10 cellular contexts compared by ENCODE assay signal in the genomic region with DNA sequence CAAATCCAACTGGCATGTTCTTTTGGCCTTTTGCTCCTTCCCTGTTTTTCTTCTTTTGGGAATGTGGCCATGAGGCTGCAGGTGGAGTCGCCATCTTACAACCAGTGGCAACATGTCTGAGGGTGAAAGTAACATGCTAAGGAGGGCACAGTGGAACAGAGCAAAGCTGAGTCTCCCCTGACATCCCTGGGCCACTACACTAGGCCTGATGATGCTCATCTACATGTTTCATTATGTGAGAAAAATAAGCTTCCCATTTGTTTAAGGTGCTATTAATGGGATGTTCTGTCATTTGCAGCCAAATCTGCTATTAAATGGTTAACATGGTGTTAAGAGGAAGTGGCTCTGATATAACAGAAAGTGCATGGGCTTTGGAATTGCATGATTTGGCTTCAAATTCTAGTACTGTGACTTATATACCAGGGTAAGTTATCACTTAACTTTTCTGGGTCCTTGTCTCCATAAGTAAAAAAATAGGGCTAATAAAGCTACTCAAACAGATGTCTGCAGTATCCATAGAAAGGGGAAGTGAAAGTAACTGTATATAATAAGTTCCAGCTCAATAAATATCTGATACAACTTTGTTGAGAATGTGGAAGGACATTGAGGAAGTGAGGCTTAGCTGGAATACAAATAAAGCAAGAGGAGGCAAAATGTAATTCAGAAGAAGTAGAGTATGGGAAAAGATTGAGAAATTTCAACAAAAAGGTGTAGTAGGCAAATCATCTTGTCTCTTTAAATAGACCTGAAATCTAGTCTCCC.
DNase-seq lines count a peak whose midpoint lies in the region; ATAC-seq and TF ChIP-seq lines count a peak whose summit lies in the region.
"Had no signal": no experiment of that assay in that cellular context is flagged by ENCODE, and none has a peak within 500 bp of the region (broad histone marks: within the 10 kb centered on the region; RNA-seq: fewer than 3 reads in every experiment).

No MANE protein-coding gene starts in this region.

- TF ChIP-seq EP300 in esophagus muscularis mucosa (IDR thresholded peaks at IDR 0.05) = no peak

- H3K4me1 Mint-ChIP-seq in activated naive CD8-positive, alpha-beta T cell treated with anti-CD3 and anti-CD28 coated beads, Interleukin-2, amount 10 ng/mL, durations not matched to agents 7 days and 5 days = peaks cover 39% of the 10 kb centered on the region
- H3K4me1 Mint-ChIP-seq: brain had no signal

- no peak for DNase-seq in activated naive CD8-positive, alpha-beta T cell treated with anti-CD3 and anti-CD28 coated beads, Interleukin-2, amount 10 ng/mL, durations not matched to agents 7 days and 5 days
- DNase-seq in GM19238 (ENCODE audit: insufficient read length, low spot score) = no peak
- no peak for DNase-seq in esophagus muscularis mucosa (ENCODE audit: extremely low spot score)
- DNase-seq in NCI-H1105 treated with DMSO at 0.1 percent for 48 hours (lab: John Stamatoyannopoulos, UW) = no peak
- no peak for DNase-seq in D341Med (ENCODE audit: low spot score)
- DNase-seq: stimulated activated CD4-positive, alpha-beta T cell treated with anti-CD3 and anti-CD28 coated beads, Interleukin-4, amount 100 ng/mL, for 4 hours had no signal

- peaks cover 0 to 8% (median 0%) of the 10 kb centered on the region in 4 donors for H3K4me1 ChIP-seq in esophagus muscularis mucosa

- no peaks in the 10 kb centered on the region for H3K27me3 Mint-ChIP-seq in activated naive CD8-positive, alpha-beta T cell treated with anti-CD3 and anti-CD28 coated beads, Interleukin-2, amount 10 ng/mL, durations not matched to agents 7 days and 5 days

- TF ChIP-seq POLR2A in esophagus muscularis mucosa (IDR thresholded peaks at IDR 0.05; ENCODE audit: low read depth) = no peak

- peaks cover 3% of the 10 kb centered on the region for H3K9me3 Mint-ChIP-seq in activated naive CD8-positive, alpha-beta T cell treated with anti-CD3 and anti-CD28 coated beads, Interleukin-2, amount 10 ng/mL, durations not matched to agents 7 days and 5 days
- H3K9me3 Mint-ChIP-seq: brain had no signal

- no peak for TF ChIP-seq CTCF in esophagus muscularis mucosa (IDR thresholded peaks at IDR 0.05)

- POLR2A ChIA-PET in activated naive CD8-positive, alpha-beta T cell treated with anti-CD3 and anti-CD28 coated beads, Interleukin-2, amount 10 ng/mL, durations not matched to agents 7 days and 5 days (lab: Charles Lee) = interaction anchor here (1.2 kb wide), 2 partner anchors 27 to 86 kb away, joined by 3 read pairs; no protein-coding TSS in a partner anchor

- no peak overlapping the region for H3K4me3 ChIP-seq in esophagus muscularis mucosa

- no peak overlapping the region for H3K4me3 Mint-ChIP-seq in activated naive CD8-positive, alpha-beta T cell treated with anti-CD3 and anti-CD28 coated beads, Interleukin-2, amount 10 ng/mL, durations not matched to agents 7 days and 5 days
- H3K4me3 Mint-ChIP-seq: brain had no signal

- no peaks in the 10 kb centered on the region for H3K36me3 ChIP-seq in esophagus muscularis mucosa

- peaks cover 23% of the 10 kb centered on the region for H3K36me3 Mint-ChIP-seq in activated naive CD8-positive, alpha-beta T cell treated with anti-CD3 and anti-CD28 coated beads, Interleukin-2, amount 10 ng/mL, durations not matched to agents 7 days and 5 days
- H3K36me3 Mint-ChIP-seq: brain had no signal

- H3K27ac ChIP-seq in esophagus muscularis mucosa (replicated peaks in 1 of 4) = no peak overlapping the region

- no peaks in the 10 kb centered on the region for H3K9me3 ChIP-seq in esophagus muscularis mucosa

- 100% methylated on average over 1 of the region's 1 CpG for WGBS in esophagus muscularis mucosa

- no peaks in the 10 kb centered on the region for H3K27me3 ChIP-seq in esophagus muscularis mucosa

- intact Hi-C loops in esophagus muscularis mucosa (cut with DNase I) = no loop called here

- peak overlapping the region; percentile 72 for H3K27ac Mint-ChIP-seq in activated naive CD8-positive, alpha-beta T cell treated with anti-CD3 and anti-CD28 coated beads, Interleukin-2, amount 10 ng/mL, durations not matched to agents 7 days and 5 days
- H3K27ac Mint-ChIP-seq: brain had no signal

- peak; percentile 87 for ATAC-seq in GM18499 (IDR thresholded peaks at IDR 0.05; ENCODE audit: insufficient read depth, unreplicated experiment)
- peak; percentile 72 for ATAC-seq in GM21423 (IDR thresholded peaks at IDR 0.05; ENCODE audit: unreplicated experiment)
- ATAC-seq in HG03442 (IDR thresholded peaks at IDR 0.05; ENCODE audit: unreplicated experiment) = peak; percentile 80
- ATAC-seq in activated naive CD8-positive, alpha-beta T cell treated with anti-CD3 and anti-CD28 coated beads, Interleukin-2, amount 10 ng/mL, durations not matched to agents 7 days and 5 days (ENCODE audit: low read depth) = no peak
